In the genomic region with DNA sequence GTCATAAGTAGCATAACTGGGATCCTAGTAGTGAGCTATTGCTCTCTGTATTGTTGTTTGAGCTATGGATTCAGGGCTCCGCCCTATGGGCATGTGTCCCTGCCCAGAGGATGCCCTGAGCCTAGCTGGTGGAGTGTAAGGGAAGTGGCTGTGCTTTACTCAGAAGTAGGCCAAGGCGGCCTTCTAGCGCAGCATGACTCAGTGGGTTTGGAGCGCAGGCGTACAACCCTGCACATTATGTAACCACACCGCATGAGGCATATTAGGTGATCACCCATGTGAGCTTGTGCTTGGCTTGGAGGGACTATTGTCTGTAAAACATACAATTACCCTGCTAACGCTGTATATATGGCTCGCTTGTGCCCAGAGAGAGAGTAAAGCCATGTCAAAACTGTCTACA, we compare ENCODE assay signal across 36 cellular contexts. TPM values are rescaled to one million over a fixed set of nuclear protein-coding genes. Genes with fewer than 3 reads are reported as not detected.
"Had no signal": no experiment of that assay in that cellular context is flagged by ENCODE, and none has a peak within 500 bp of the region (broad histone marks: within the 10 kb centered on the region; RNA-seq: fewer than 3 reads in every experiment).

No MANE protein-coding gene starts in this region.

- H3K4me3 Mint-ChIP-seq: activated CD4-positive, alpha-beta T cell treated with anti-CD3 and anti-CD28 coated beads for 36 hours; activated CD8-positive, alpha-beta T cell treated with anti-CD3 and anti-CD28 coated beads for 36 hours; activated naive CD8-positive, alpha-beta T cell; activated T-cell treated with anti-CD3 and anti-CD28 coated beads, Interleukin-2, amount 50 U/mL, for 4 hours; activated T-helper 17 cell treated with anti-CD3 and anti-CD28 coated beads, Interleukin-2, amount 50 U/mL, for 72 hours; dendritic cell treated with granulocyte-macrophage colony-stimulating factor and Interleukin-4, amounts not matched to agents 40 ng/mL and 50 ng/mL, for 4 days; endodermal cell; T-helper 17 cell; T-helper 2 cell treated with Interferon-gamma antibody and Interleukin-4, amounts not matched to agents 5 μg/mL and 100 μg/mL, for 36 hours had no signal

- DNase-seq: activated CD4-positive, alpha-beta T cell treated with anti-CD3 and anti-CD28 coated beads for 36 hours; activated CD4-positive, alpha-beta T cell treated with anti-CD3 and anti-CD28 coated beads, Interleukin-2, amount 50 U/mL, for 1 hour; activated CD4-positive, alpha-beta T cell treated with anti-CD3 and anti-CD28 coated beads, Interleukin-2, amount 50 U/mL, for 48 hours; activated CD4-positive, CD25-positive, alpha-beta regulatory T cell; activated CD4-positive, CD25-positive, alpha-beta regulatory T cell treated with anti-CD3 and anti-CD28 coated beads, Interleukin-2, amount 50 U/mL, for 72 hours; activated CD8-positive, alpha-beta memory T cell treated with anti-CD3 and anti-CD28 coated beads for 24 hours; activated CD8-positive, alpha-beta T cell treated with anti-CD3 and anti-CD28 coated beads for 36 hours; activated effector memory CD4-positive, alpha-beta T cell treated with Interleukin-2 at 50 U/mL for 16 hours; activated gamma-delta T cell treated with Interleukin-2 at 50 U/mL for 16 hours; activated naive CD4-positive, alpha-beta T cell treated with anti-CD3 and anti-CD28 coated beads, Interleukin-2, amount 50 U/mL, for 16 hours; activated naive CD4-positive, alpha-beta T cell treated with Interleukin-2 at 50 U/mL for 16 hours; activated T-cell treated with anti-CD3 and anti-CD28 coated beads, Interleukin-2, amount 50 U/mL, for 4 hours; amygdala; aorta; body of pancreas; central memory CD4-positive, alpha-beta T cell; cerebellar nuclear complex; colonic mucosa; dorsolateral prefrontal cortex; effector memory CD4-positive, alpha-beta T cell; endodermal cell; foreskin keratinocyte; gastrocnemius medialis; glutamatergic neuron; heart right ventricle; T-helper 1 cell; T-helper 17 cell; T1000 had no signal

- H3K9me3 Mint-ChIP-seq: activated CD8-positive, alpha-beta T cell treated with anti-CD3 and anti-CD28 coated beads for 36 hours; activated T-cell treated with anti-CD3 and anti-CD28 coated beads, Interleukin-2, amount 50 U/mL, for 4 hours; activated T-helper 17 cell treated with anti-CD3 and anti-CD28 coated beads, Interleukin-2, amount 50 U/mL, for 72 hours; dendritic cell treated with granulocyte-macrophage colony-stimulating factor and Interleukin-4, amounts not matched to agents 40 ng/mL and 50 ng/mL, for 4 days; T-helper 2 cell treated with Interferon-gamma antibody and Interleukin-4, amounts not matched to agents 5 μg/mL and 100 μg/mL, for 36 hours had no signal

- H3K4me3 ChIP-seq: body of pancreas, cardiac muscle cell, colonic mucosa, dorsolateral prefrontal cortex, esophagus muscularis mucosa, gastrocnemius medialis, heart right ventricle, hepatocyte had no signal

- H3K36me3 Mint-ChIP-seq: activated naive CD8-positive, alpha-beta T cell had no signal

- H3K9me3 ChIP-seq: body of pancreas, colonic mucosa, esophagus muscularis mucosa, gastrocnemius medialis, heart right ventricle had no signal

- H3K4me1 ChIP-seq: colonic mucosa, esophagus muscularis mucosa, foreskin keratinocyte, gastrocnemius medialis had no signal

- H3K27me3 Mint-ChIP-seq: activated CD4-positive, alpha-beta T cell treated with anti-CD3 and anti-CD28 coated beads for 36 hours; activated CD8-positive, alpha-beta T cell treated with anti-CD3 and anti-CD28 coated beads for 36 hours; activated naive CD8-positive, alpha-beta T cell; activated T-helper 17 cell treated with anti-CD3 and anti-CD28 coated beads, Interleukin-2, amount 50 U/mL, for 72 hours; dendritic cell treated with granulocyte-macrophage colony-stimulating factor and Interleukin-4, amounts not matched to agents 40 ng/mL and 50 ng/mL, for 4 days had no signal

- H3K27me3 ChIP-seq: body of pancreas, cardiac muscle cell, colonic mucosa, dorsolateral prefrontal cortex, esophagus muscularis mucosa, gastrocnemius medialis, heart right ventricle, hepatocyte had no signal

- H3K4me1 Mint-ChIP-seq: activated CD4-positive, alpha-beta T cell treated with anti-CD3 and anti-CD28 coated beads for 36 hours; activated T-helper 17 cell treated with anti-CD3 and anti-CD28 coated beads, Interleukin-2, amount 50 U/mL, for 72 hours; T-helper 17 cell had no signal

- ATAC-seq: activated CD4-positive, alpha-beta T cell treated with anti-CD3 and anti-CD28 coated beads for 36 hours; activated CD8-positive, alpha-beta T cell treated with anti-CD3 and anti-CD28 coated beads for 36 hours; activated T-cell treated with anti-CD3 and anti-CD28 coated beads, Interleukin-2, amount 50 U/mL, for 4 hours; activated T-helper 17 cell treated with anti-CD3 and anti-CD28 coated beads, Interleukin-2, amount 50 U/mL, for 72 hours; body of pancreas; foreskin keratinocyte; gastrocnemius medialis; heart right ventricle; T-helper 17 cell had no signal

- H3K4me2 ChIP-seq: hepatocyte had no signal

- H3K27ac Mint-ChIP-seq: activated CD4-positive, alpha-beta T cell treated with anti-CD3 and anti-CD28 coated beads for 36 hours; activated CD8-positive, alpha-beta T cell treated with anti-CD3 and anti-CD28 coated beads for 36 hours; activated naive CD8-positive, alpha-beta T cell; activated T-helper 17 cell treated with anti-CD3 and anti-CD28 coated beads, Interleukin-2, amount 50 U/mL, for 72 hours; dendritic cell treated with granulocyte-macrophage colony-stimulating factor and Interleukin-4, amounts not matched to agents 40 ng/mL and 50 ng/mL, for 4 days; endodermal cell; T-helper 17 cell; T-helper 2 cell treated with Interferon-gamma antibody and Interleukin-4, amounts not matched to agents 5 μg/mL and 100 μg/mL, for 36 hours had no signal

- H2AFZ ChIP-seq: hepatocyte had no signal

- H3K27ac ChIP-seq: body of pancreas, cardiac muscle cell, colonic mucosa, esophagus muscularis mucosa, foreskin keratinocyte, gastrocnemius medialis, heart right ventricle, hepatocyte had no signal

- H3K36me3 ChIP-seq: cardiac muscle cell, colonic mucosa, esophagus muscularis mucosa, gastrocnemius medialis, heart right ventricle had no signal

RNA-seq across cellular contexts. Expression of gene UBE2U, which starts 11.1 kb away (rescaled TPM):
- total RNA-seq: activated CD4-positive, alpha-beta T cell treated with anti-CD3 and anti-CD28 coated beads for 36 hours; activated CD8-positive, alpha-beta T cell treated with anti-CD3 and anti-CD28 coated beads for 36 hours; activated T-cell treated with anti-CD3 and anti-CD28 coated beads, Interleukin-2, amount 50 U/mL, for 4 hours; activated T-helper 17 cell treated with anti-CD3 and anti-CD28 coated beads, Interleukin-2, amount 50 U/mL, for 72 hours; aorta; body of pancreas; cardiac muscle cell; colonic mucosa; endodermal cell; epithelial cell of proximal tubule; esophagus muscularis mucosa; foreskin keratinocyte; gastrocnemius medialis; hepatocyte; T-helper 17 cell had no signal
- polyA plus RNA-seq: aorta, cardiac muscle cell, foreskin keratinocyte, heart right ventricle, hepatocyte had no signal
